ENCODE assay signal across 12 cellular contexts in the genomic region with DNA sequence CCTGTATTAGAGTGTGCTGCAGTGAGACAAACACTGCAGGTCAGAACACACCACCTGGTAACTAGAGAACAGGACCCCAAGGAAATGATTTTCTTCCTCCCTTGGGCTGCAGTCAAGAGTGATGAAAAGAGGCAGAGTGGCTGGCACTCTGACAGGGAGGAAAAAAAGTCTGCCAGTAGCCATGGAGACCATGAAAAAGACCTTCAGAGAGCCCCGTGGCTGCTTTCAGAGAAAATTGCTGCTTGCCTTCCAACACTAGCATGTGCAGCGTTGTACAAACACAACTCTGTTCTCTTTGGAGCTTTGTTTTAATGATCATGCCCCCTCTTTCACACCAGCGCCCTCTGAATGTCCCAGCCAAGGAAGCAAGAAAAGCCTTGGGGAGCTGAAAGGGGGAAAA.
DNase-seq lines count a peak whose midpoint lies in the region; ATAC-seq, FAIRE-seq and TF ChIP-seq lines count a peak whose summit lies in the region.
"Had no signal": no experiment of that assay in that cellular context is flagged by ENCODE, and none has a peak within 500 bp of the region (broad histone marks: within the 10 kb centered on the region; RNA-seq: fewer than 3 reads in every experiment).

No MANE protein-coding gene starts in this region.

- TF ChIP-seq EP300 in ovary (IDR thresholded peaks at IDR 0.05), result no peak

- H3K27me3 ChIP-seq in ovary, result no peaks in the 10 kb centered on the region

- ATAC-seq in HG03135 (IDR thresholded peaks at IDR 0.05; ENCODE audit: unreplicated experiment), result no peak

- DNase-seq in COR-L47 (lab: John Stamatoyannopoulos, UW) (peak; percentile 10), NCI-H2171 treated with DMSO at 0.1 percent for 48 hours (lab: John Stamatoyannopoulos, UW) (peak; percentile 95), fibroblast of pulmonary artery (ENCODE audit: low read depth) (peak; percentile 64), ovary (peak; percentile 50 to 70 (median 57)), GM12891 (ENCODE audit: insufficient read length, low spot score) (no peak), mesenteric fat pad (ENCODE audit: low spot score) (no peak)
- no peak for DNase-seq in activated naive CD4-positive, alpha-beta T cell treated with Interleukin-2 at 50 U/mL for 16 hours
- DNase-seq: NCI-H1694, T-helper 2 cell had no signal

- TF ChIP-seq POLR2A in ovary (IDR thresholded peaks at IDR 0.05) (no peak), GM12891 (IDR thresholded peaks at IDR 0.05; ENCODE audit: low read depth, low read length) (no peak)

- no peak overlapping the region for H3K27ac ChIP-seq in ovary
- H3K27ac ChIP-seq: C4-2B had no signal

- peaks cover 2% of the 10 kb centered on the region for H3K4me1 ChIP-seq in ovary (ENCODE audit: insufficient read depth)

- intact Hi-C loops in ovary (cut with DNase I), result no loop called here

- TF ChIP-seq CTCF in fibroblast of pulmonary artery (IDR thresholded peaks at IDR 0.05; ENCODE audit: low read length, missing control alignments), result no peak
- no peak for TF ChIP-seq CTCF in ovary (IDR thresholded peaks at IDR 0.05)

- FAIRE-seq in GM12891 (lab: Jason Lieb, UNC), result no peak
- FAIRE-seq: endometrium had no signal

- WGBS in ovary, 3 donors, result 8 to 13% (median 10%) methylated on average over 3 of the region's 3 CpGs

- H3K36me3 ChIP-seq in ovary, result no peaks in the 10 kb centered on the region

- no peaks in the 10 kb centered on the region for H3K9me3 ChIP-seq in ovary

- H3K4me3 ChIP-seq in fibroblast of pulmonary artery (replicated peaks; ENCODE audit: low read depth, low read length) (no peak overlapping the region), ovary (no peak overlapping the region)

TF ChIP-seq in GM12891, 5 proteins besides CTCF, POLR2A, EP300 and RAD21:
- TF ChIP-seq TAF1 (IDR thresholded peaks at IDR 0.05; ENCODE audit: low read depth, low read length) (no peak), PAX5 (IDR thresholded peaks at IDR 0.05; ENCODE audit: insufficient read depth, low read length, severe bottlenecking) (no peak)

Comparison
In these comparisons a context has a peak if more than half of its experiments do, and no peak if none do; other contexts are left out.
1. DNase-seq: peak in COR-L47 (single experiment), NCI-H2171 treated with DMSO at 0.1 percent for 48 hours (single experiment), fibroblast of pulmonary artery (single experiment) and ovary (5 of 5); none in GM12891 (single experiment), activated naive CD4-positive, alpha-beta T cell treated with Interleukin-2 at 50 U/mL for 16 hours (single experiment) and mesenteric fat pad (single experiment).